Comparison of ENCODE assay signal across 1 cellular context in the genomic region with DNA sequence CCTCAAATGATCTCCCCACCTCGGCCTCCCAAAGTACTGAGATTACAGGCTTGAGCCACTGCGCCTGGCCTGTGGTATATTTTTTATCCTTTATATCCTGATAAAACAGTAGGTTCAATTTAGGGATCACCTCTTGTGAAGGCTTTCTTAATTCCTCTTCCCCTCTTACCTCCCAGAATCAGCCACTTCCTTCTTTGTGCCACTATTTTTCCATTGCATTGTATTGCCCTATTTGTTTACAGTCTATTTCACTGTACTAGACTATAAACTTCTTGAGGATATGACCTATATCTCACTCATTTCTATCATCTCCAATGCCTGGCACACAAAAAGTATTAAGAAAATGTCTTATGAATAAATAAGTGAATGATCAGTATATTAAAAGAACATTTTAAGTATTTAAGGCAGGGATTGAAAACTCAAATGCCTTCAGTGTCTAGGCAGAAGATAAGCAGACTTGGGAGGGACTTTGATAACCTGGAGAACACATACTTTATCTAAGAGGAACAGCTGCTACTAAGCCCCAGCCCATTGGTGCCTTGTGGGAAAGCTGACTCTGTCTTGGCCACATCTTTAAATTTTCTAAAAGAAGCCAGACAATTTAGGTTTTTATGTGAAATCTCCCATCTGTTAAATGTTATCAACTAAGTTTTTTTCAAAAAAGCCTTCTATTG.
TF ChIP-seq lines count a peak whose summit lies in the region.

No MANE protein-coding gene starts in this region.

TF ChIP-seq in K562, 482 proteins besides CTCF, POLR2A, EP300 and RAD21 (continued from another document and continues in another):
- TF ChIP-seq ZMIZ1 (IDR thresholded peaks at IDR 0.05; ENCODE audit: low read depth in 2 of 2, low read length in 2 of 2), result peak in 1 of 2 experiments; percentile 90; a peak in 2 of 4 replicates
- TF ChIP-seq ZNF76 (CRISPR knock-in tag; IDR thresholded peaks at IDR 0.05; ENCODE audit: borderline replicate concordance), result no peak
- no peak for TF ChIP-seq STAT6 (CRISPR knock-in tag; IDR thresholded peaks at IDR 0.05)
- no peak for TF ChIP-seq FOXP1 (CRISPR knock-in tag; IDR thresholded peaks at IDR 0.05)
- TF ChIP-seq ZNF77 (CRISPR knock-in tag; IDR thresholded peaks at IDR 0.05), result no peak
- TF ChIP-seq, protein P1, sequence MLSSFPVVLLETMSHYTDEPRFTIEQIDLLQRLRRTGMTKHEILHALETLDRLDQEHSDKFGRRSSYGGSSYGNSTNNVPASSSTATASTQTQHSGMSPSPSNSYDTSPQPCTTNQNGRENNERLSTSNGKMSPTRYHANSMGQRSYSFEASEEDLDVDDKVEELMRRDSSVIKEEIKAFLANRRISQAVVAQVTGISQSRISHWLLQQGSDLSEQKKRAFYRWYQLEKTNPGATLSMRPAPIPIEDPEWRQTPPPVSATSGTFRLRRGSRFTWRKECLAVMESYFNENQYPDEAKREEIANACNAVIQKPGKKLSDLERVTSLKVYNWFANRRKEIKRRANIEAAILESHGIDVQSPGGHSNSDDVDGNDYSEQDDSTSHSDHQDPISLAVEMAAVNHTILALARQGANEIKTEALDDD (IDR thresholded peaks at IDR 0.05), result 0 out of 2 replicates have a peak, but pooled peaks have one; percentile 36
- peak; percentile 82 for TF ChIP-seq HDAC3 (IDR thresholded peaks at IDR 0.05; ENCODE audit: borderline replicate concordance, partially characterized antibody)
- TF ChIP-seq BRF2 (IDR thresholded peaks at IDR 0.05; ENCODE audit: borderline replicate concordance, insufficient read depth, insufficient read length), result no peak
- TF ChIP-seq GTF2B (IDR thresholded peaks at IDR 0.05; ENCODE audit: extremely low read depth, insufficient read length), result no peak
- no peak for TF ChIP-seq COPS2 (conservative IDR thresholded peaks at IDR 0.05)
- TF ChIP-seq SRF (CRISPR knock-in tag; IDR thresholded peaks at IDR 0.05), result no peak
- peak; percentile 61 for TF ChIP-seq NEUROD1 (IDR thresholded peaks at IDR 0.05; ENCODE audit: borderline replicate concordance, low read depth, low read length, partially characterized antibody)
- TF ChIP-seq, protein P2, sequence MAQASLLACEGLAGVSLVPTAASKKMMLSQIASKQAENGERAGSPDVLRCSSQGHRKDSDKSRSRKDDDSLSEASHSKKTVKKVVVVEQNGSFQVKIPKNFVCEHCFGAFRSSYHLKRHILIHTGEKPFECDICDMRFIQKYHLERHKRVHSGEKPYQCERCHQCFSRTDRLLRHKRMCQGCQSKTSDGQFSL (CRISPR knock-in tag; IDR thresholded peaks at IDR 0.05), result no peak
- TF ChIP-seq, protein P2 (tag; IDR thresholded peaks at IDR 0.05), result no peak
- no peak for TF ChIP-seq CEBPG (CRISPR knock-in tag; IDR thresholded peaks at IDR 0.05)
- no peak for TF ChIP-seq CEBPG (tag; conservative IDR thresholded peaks at IDR 0.05 in 1 of 2, IDR thresholded peaks at IDR 0.05 in 1 of 2)
- TF ChIP-seq TRIM24 (IDR thresholded peaks at IDR 0.05), result peak; percentile 61 to 77; a peak in 3 of 4 replicates
- no peak for TF ChIP-seq ZBTB7A (IDR thresholded peaks at IDR 0.05; ENCODE audit: borderline replicate concordance, control insufficient read depth, low read depth, low read length)
- TF ChIP-seq VEZF1 (CRISPR knock-in tag; IDR thresholded peaks at IDR 0.05), result peak; percentile 35; the same call in 1 of the 2 replicates
- TF ChIP-seq, protein P3, sequence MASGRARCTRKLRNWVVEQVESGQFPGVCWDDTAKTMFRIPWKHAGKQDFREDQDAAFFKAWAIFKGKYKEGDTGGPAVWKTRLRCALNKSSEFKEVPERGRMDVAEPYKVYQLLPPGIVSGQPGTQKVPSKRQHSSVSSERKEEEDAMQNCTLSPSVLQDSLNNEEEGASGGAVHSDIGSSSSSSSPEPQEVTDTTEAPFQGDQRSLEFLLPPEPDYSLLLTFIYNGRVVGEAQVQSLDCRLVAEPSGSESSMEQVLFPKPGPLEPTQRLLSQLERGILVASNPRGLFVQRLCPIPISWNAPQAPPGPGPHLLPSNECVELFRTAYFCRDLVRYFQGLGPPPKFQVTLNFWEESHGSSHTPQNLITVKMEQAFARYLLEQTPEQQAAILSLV (tag; IDR thresholded peaks at IDR 0.05), result no peak
- peak; percentile 75 for TF ChIP-seq SMAD4 (CRISPR knock-in tag; conservative IDR thresholded peaks at IDR 0.05)
- TF ChIP-seq FOXM1 (IDR thresholded peaks at IDR 0.05; ENCODE audit: low read depth), result peak; percentile 91
- no peak for TF ChIP-seq FOXM1 (CRISPR knock-in tag; IDR thresholded peaks at IDR 0.05; ENCODE audit: low read depth)
- no peak for TF ChIP-seq BMI1 (IDR thresholded peaks at IDR 0.05; ENCODE audit: low read length)
- no peak for TF ChIP-seq MCM3 (IDR thresholded peaks at IDR 0.05)
- no peak for TF ChIP-seq ZNF444 (CRISPR knock-in tag; IDR thresholded peaks at IDR 0.05)
- 0 out of 2 replicates have a peak, but pooled peaks have one; percentile 40 for TF ChIP-seq JUN (IDR thresholded peaks at IDR 0.05; ENCODE audit: borderline replicate concordance, low read depth, low read length)
- no peak for TF ChIP-seq JUN (CRISPR knock-in tag; IDR thresholded peaks at IDR 0.05; ENCODE audit: borderline replicate concordance)
- TF ChIP-seq ZNF184 (CRISPR knock-in tag; IDR thresholded peaks at IDR 0.05), result no peak
- no peak for TF ChIP-seq ZNF121 (CRISPR knock-in tag; conservative IDR thresholded peaks at IDR 0.05)
- no peak for TF ChIP-seq JUNB (CRISPR knock-in tag; conservative IDR thresholded peaks at IDR 0.05)
- no peak for TF ChIP-seq SNIP1 (IDR thresholded peaks at IDR 0.05; ENCODE audit: low read depth)
- TF ChIP-seq MAX (CRISPR knock-in tag; IDR thresholded peaks at IDR 0.05), result no peak
- TF ChIP-seq LCOR (CRISPR knock-in tag; IDR thresholded peaks at IDR 0.05), result no peak
- TF ChIP-seq GATAD2B (IDR thresholded peaks at IDR 0.05; ENCODE audit: borderline replicate concordance), result peak; percentile 68; the same call in 1 of the 2 replicates
- no peak for TF ChIP-seq MLLT1 (IDR thresholded peaks at IDR 0.05)
- no peak for TF ChIP-seq CHCHD3 (CRISPR knock-in tag; IDR thresholded peaks at IDR 0.05)
- peak; percentile 58; the same call in 1 of the 2 replicates for TF ChIP-seq NCOA1 (IDR thresholded peaks at IDR 0.05; ENCODE audit: low read depth)
- TF ChIP-seq CREM (IDR thresholded peaks at IDR 0.05; ENCODE audit: low read depth), result peak; percentile 28; the same call in 1 of the 2 replicates
- peak; percentile 95 for TF ChIP-seq PML (IDR thresholded peaks at IDR 0.05; ENCODE audit: low read length)
- TF ChIP-seq ESRRA (IDR thresholded peaks at IDR 0.05; ENCODE audit: borderline replicate concordance, low read depth), result 0 out of 2 replicates have a peak, but pooled peaks have one; percentile 27
- TF ChIP-seq SNRNP70 (optimal IDR thresholded peaks at IDR 0.05; ENCODE audit: low read depth, low read length), result no peak
- TF ChIP-seq TAL1 (IDR thresholded peaks at IDR 0.05), result peak; percentile 96
- no peak for TF ChIP-seq THRA (IDR thresholded peaks at IDR 0.05)
- peak; percentile 98 for TF ChIP-seq ARID1B (IDR thresholded peaks at IDR 0.05)
- no peak for TF ChIP-seq THRAP3 (IDR thresholded peaks at IDR 0.05; ENCODE audit: borderline replicate concordance)
- no peak for TF ChIP-seq SIRT6 (IDR thresholded peaks at IDR 0.05; ENCODE audit: low read depth, low read length)
- no peak for TF ChIP-seq FOXA3 (CRISPR knock-in tag; conservative IDR thresholded peaks at IDR 0.05 in 1 of 2, IDR thresholded peaks at IDR 0.05 in 1 of 2)
